ENCODE assay signal across 8 cellular contexts in genomic region chr1:179082308-179083030, GRCh38. TPM values are rescaled to one million over a fixed set of nuclear protein-coding genes. Genes with fewer than 3 reads are reported as not detected.
DNase-seq lines count a peak whose midpoint lies in the region; ATAC-seq and TF ChIP-seq lines count a peak whose summit lies in the region.

No MANE protein-coding gene starts in this region.

- peaks cover 4% of the 10 kb centered on the region; the same call in 1 of the 2 replicates for H3K36me3 ChIP-seq in BJ (ENCODE audit: control insufficient read depth, insufficient read depth, low read length)
- peaks cover 11% of the 10 kb centered on the region for H3K36me3 ChIP-seq in right atrium auricular region

- no peaks in the 10 kb centered on the region for H3K9me3 Mint-ChIP-seq in activated naive CD8-positive, alpha-beta T cell treated with anti-CD3 and anti-CD28 coated beads for 36 hours

- no peaks in the 10 kb centered on the region for H3K27me3 ChIP-seq in BJ (ENCODE audit: control insufficient read depth, insufficient read depth, low read length)
- no peaks in the 10 kb centered on the region for H3K27me3 ChIP-seq in right atrium auricular region

- POLR2A ChIA-PET in BJ (lab: Charles Lee), result interaction anchor here (0.5 to 0.8 kb wide), 4 partner anchors 20 to 269 kb away, joined by 3 to 7 read pairs (median 4); no protein-coding TSS in a partner anchor

- H3K4me1 Mint-ChIP-seq in activated naive CD8-positive, alpha-beta T cell treated with anti-CD3 and anti-CD28 coated beads for 36 hours, result peaks cover 18% of the 10 kb centered on the region

- peaks cover 6% of the 10 kb centered on the region for H3K36me3 Mint-ChIP-seq in activated naive CD8-positive, alpha-beta T cell treated with anti-CD3 and anti-CD28 coated beads for 36 hours

- DNase-seq in BJ (ENCODE audit: low read depth) (no peak), RPMI7951 (ENCODE audit: low read depth) (peak; percentile 30), right atrium auricular region (ENCODE audit: low spot score) (peak; percentile 65), retinal pigment epithelial cell (ENCODE audit: low read depth) (no peak), NCI-H446 treated with DMSO at 0.1 percent for 48 hours (lab: John Stamatoyannopoulos, UW) (no peak)
- peak; percentile 43 for DNase-seq in activated naive CD8-positive, alpha-beta T cell treated with anti-CD3 and anti-CD28 coated beads for 36 hours

- H3K27ac Mint-ChIP-seq in activated naive CD8-positive, alpha-beta T cell treated with anti-CD3 and anti-CD28 coated beads for 36 hours, result peak overlapping the region; percentile 96

- H3K4me3 ChIP-seq in BJ (ENCODE audit: low read depth, low read length), result peak overlapping the region; percentile 90
- H3K4me3 ChIP-seq in right atrium auricular region, result peak overlapping the region; percentile 83 to 89
- peak overlapping the region; percentile 66 for H3K4me3 ChIP-seq in retinal pigment epithelial cell (ENCODE audit: low read length)

- H3K4me3 Mint-ChIP-seq in activated naive CD8-positive, alpha-beta T cell treated with anti-CD3 and anti-CD28 coated beads for 36 hours, result peak overlapping the region; percentile 97

- peak; percentile 24 for ATAC-seq in GM19035 (IDR thresholded peaks at IDR 0.05; ENCODE audit: unreplicated experiment)
- ATAC-seq in HG03139 (IDR thresholded peaks at IDR 0.05; ENCODE audit: unreplicated experiment), result peak; percentile 5

- peaks cover 0 to 20% of the 10 kb centered on the region in 2 donors for H3K4me1 ChIP-seq in right atrium auricular region

- CTCF ChIA-PET in BJ (lab: Yijun Ruan, JAX), result interaction anchor here (1.0 kb wide), 1 partner anchor 25 kb away, joined by 3 read pairs; no protein-coding TSS in a partner anchor

- TF ChIP-seq CTCF in BJ (IDR thresholded peaks at IDR 0.05; ENCODE audit: insufficient read depth, low read depth, low read length) (no peak), right atrium auricular region (IDR thresholded peaks at IDR 0.05) (no peak), retinal pigment epithelial cell (conservative IDR thresholded peaks at IDR 0.05; ENCODE audit: low read depth, low read length) (no peak)

- peaks cover 4% of the 10 kb centered on the region for H3K27me3 Mint-ChIP-seq in activated naive CD8-positive, alpha-beta T cell treated with anti-CD3 and anti-CD28 coated beads for 36 hours

- H3K9me3 ChIP-seq in right atrium auricular region, result no peaks in the 10 kb centered on the region

- H3K27ac ChIP-seq in right atrium auricular region, result peak overlapping the region; percentile 86 to 90

RNA-seq across cellular contexts. Expression of gene TOR3A, which starts 0.6 kb away (rescaled TPM):
- 25.7 and 30.8 TPM in 2 replicates for polyA plus RNA-seq in BJ (2011; rRNA removed)
- polyA minus RNA-seq in BJ (2011; rRNA and poly(A)+ RNA removed), result 28.5 and 37.1 TPM in 2 replicates
- 13.8 and 25.1 TPM in 2 replicates for total RNA-seq in RPMI7951 (2014; rRNA removed; shearing (Covaris generic))
- 10 to 100 TPM; 40.1 to 41.1 TPM for total RNA-seq in activated naive CD8-positive, alpha-beta T cell treated with anti-CD3 and anti-CD28 coated beads for 36 hours
- 10 to 100 TPM; 14.3 to 19.7 TPM for total RNA-seq in right atrium auricular region

RNA-seq across cellular contexts. Expression of gene FAM20B, which starts 56.8 kb away (rescaled TPM):
- 30.0 and 36.2 TPM in 2 replicates for polyA plus RNA-seq in BJ (2011; rRNA removed)
- 31.5 and 37.7 TPM in 2 replicates for polyA minus RNA-seq in BJ (2011; rRNA and poly(A)+ RNA removed)
- 20.1 and 24.2 TPM in 2 replicates for total RNA-seq in RPMI7951 (2014; rRNA removed; shearing (Covaris generic))
- 10 to 100 TPM; 37.4 to 42.6 TPM for total RNA-seq in activated naive CD8-positive, alpha-beta T cell treated with anti-CD3 and anti-CD28 coated beads for 36 hours
- 10 to 100 TPM; 37.8 to 39.0 TPM for total RNA-seq in right atrium auricular region

Comparison
In these comparisons a context has a peak if more than half of its experiments do, and no peak if none do; other contexts are left out.
1. DNase-seq: peak in RPMI7951 (single experiment), activated naive CD8-positive, alpha-beta T cell treated with anti-CD3 and anti-CD28 coated beads for 36 hours (single experiment) and right atrium auricular region (single experiment); none in BJ (single experiment), retinal pigment epithelial cell (single experiment) and NCI-H446 treated with DMSO at 0.1 percent for 48 hours (single experiment).
2. Peak in every context shown above with its lines, with median percentiles within 50 percentile points of each other: H3K4me3 ChIP-seq.